ENCODE assay signal across 17 cellular contexts in genomic region chr9:98328770-98329169, GRCh38.
DNase-seq lines count a peak whose midpoint lies in the region; ATAC-seq, FAIRE-seq and TF ChIP-seq lines count a peak whose summit lies in the region.
"Had no signal": no experiment of that assay in that cellular context is flagged by ENCODE, and none has a peak within 500 bp of the region (broad histone marks: within the 10 kb centered on the region; RNA-seq: fewer than 3 reads in every experiment).

No MANE protein-coding gene starts in this region.

- H3K9ac ChIP-seq in K562 (ENCODE audit: insufficient read depth in 1 of 2, low read depth in 2 of 2, low read length in 2 of 2) (no peak overlapping the region), keratinocyte (ENCODE audit: control insufficient read depth, extremely low read depth, insufficient read depth, low read length) (no peak overlapping the region)

- H3K79me2 ChIP-seq in K562 (ENCODE audit: control insufficient read depth, insufficient read depth, low read length): no peaks in the 10 kb centered on the region
- H3K79me2 ChIP-seq in keratinocyte (ENCODE audit: control insufficient read depth, insufficient read depth, low read length): no peaks in the 10 kb centered on the region

- no peak overlapping the region for H3K27ac ChIP-seq in right atrium auricular region
- H3K27ac ChIP-seq in K562 (ENCODE audit: extremely low read depth, low read depth, low read length): no peak overlapping the region
- no peak overlapping the region for H3K27ac ChIP-seq in keratinocyte (ENCODE audit: control insufficient read depth, insufficient read depth, low read length)
- H3K27ac ChIP-seq: C4-2B had no signal

- in situ Hi-C loops in K562 (cut with MboI): no loop called here

- no peaks in the 10 kb centered on the region for H3K4me1 ChIP-seq in right atrium auricular region
- peaks cover 18 to 37% of the 10 kb centered on the region in 2 experiments for H3K4me1 ChIP-seq in K562 (replicated peaks in 1 of 2; ENCODE audit: control insufficient read depth in 2 of 2, insufficient read depth in 2 of 2, low read length in 2 of 2)
- H3K4me1 ChIP-seq in keratinocyte (ENCODE audit: control insufficient read depth, extremely low read depth, insufficient read depth, low read length): peaks cover 29% of the 10 kb centered on the region

- H3K36me3 ChIP-seq in right atrium auricular region (no peaks in the 10 kb centered on the region), K562 (ENCODE audit: control insufficient read depth, insufficient read depth, low read length) (no peaks in the 10 kb centered on the region), keratinocyte (ENCODE audit: control insufficient read depth in 2 of 2, extremely low read depth in 1 of 2, insufficient read depth in 2 of 2, low read length in 2 of 2) (no peaks in the 10 kb centered on the region)

- intact Hi-C loops in Right ventricle myocardium inferior (cut with DNase I) (no loop called here), K562 (cut with micrococcal nuclease) (no loop called here)

- TF ChIP-seq EP300 in K562 (IDR thresholded peaks at IDR 0.05; ENCODE audit: low read length): no peak

- no peak overlapping the region for H3K4me3 ChIP-seq in right atrium auricular region
- H3K4me3 ChIP-seq in K562: no peak overlapping the region
- H3K4me3 ChIP-seq in keratinocyte (ENCODE audit: control insufficient read depth in 2 of 3, extremely low read depth in 1 of 3, insufficient read depth in 2 of 3, low read depth in 1 of 3, low read length in 3 of 3): no peak overlapping the region

- H4K20me1 ChIP-seq in K562 (replicated peaks; ENCODE audit: control insufficient read depth, insufficient read depth, low read length) (no peaks in the 10 kb centered on the region), keratinocyte (ENCODE audit: control insufficient read depth, extremely low read depth, insufficient read depth, low read length) (no peaks in the 10 kb centered on the region)

- no TSS peak for BruUV-seq in K562 (replicated peaks; lab: Mats Ljungman, UMichigan)

- H3K4me2 ChIP-seq in K562 (ENCODE audit: insufficient read depth, low read length): no peak overlapping the region
- peak overlapping the region; percentile 23 for H3K4me2 ChIP-seq in keratinocyte (ENCODE audit: control insufficient read depth, extremely low read depth, insufficient read depth, low read depth, low read length)

- POLR2A ChIA-PET in K562 (lab: Yijun Ruan, JAX): interaction anchor here (1.3 kb wide), 1 partner anchor 10 kb away, joined by 3 read pairs; no protein-coding TSS in a partner anchor

- CTCF ChIA-PET in K562 (lab: Yijun Ruan, JAX; ENCODE audit: low intra/inter-chr PET ratio): no interaction called here

- DNase-seq in right atrium auricular region (ENCODE audit: low spot score) (peak; percentile 13), Right ventricle myocardium inferior (ENCODE audit: missing footprints) (no peak), K562 (ENCODE audit: extremely low read depth in 1 of 4, low spot score in 3 of 4) (no peak), keratinocyte (ENCODE audit: low read depth, low spot score) (no peak)
- DNase-seq: CD4-positive, alpha-beta memory T cell; DMS153; DMS79 treated with DMSO at 0.1 percent for 48 hours; GDM1; HFFc6 had no signal

- no peak for FAIRE-seq in K562 (lab: Jason Lieb, UNC)
- no peak for FAIRE-seq in keratinocyte (lab: Jason Lieb, UNC)
- FAIRE-seq: A204.1, GM12892, HepG2, HTR-8/SVneo had no signal

- H2AFZ ChIP-seq in K562 (ENCODE audit: low read depth, low read length) (no peak overlapping the region), keratinocyte (ENCODE audit: control insufficient read depth, low read length) (no peak overlapping the region)

- WGBS in K562 (ENCODE audit: insufficient coverage, low coverage, missing lambda C conversion rate): 43% methylated on average over 4 of the region's 4 CpGs

- TF ChIP-seq POLR2A in K562 (conservative IDR thresholded peaks at IDR 0.05): no peak

- TF ChIP-seq CTCF in right atrium auricular region (IDR thresholded peaks at IDR 0.05) (no peak), K562 (IDR thresholded peaks at IDR 0.05 in 2 of 3, conservative IDR thresholded peaks at IDR 0.05 in 1 of 3; ENCODE audit: insufficient read depth in 2 of 3, low read depth in 1 of 3, low read length in 3 of 3) (no peak), keratinocyte (optimal IDR thresholded peaks at IDR 0.05 in 1 of 3, IDR thresholded peaks at IDR 0.05 in 1 of 3, conservative IDR thresholded peaks at IDR 0.05 in 1 of 3; ENCODE audit: extremely low read depth in 1 of 3, insufficient read depth in 2 of 3, low read length in 3 of 3) (no peak)

- H3K9me1 ChIP-seq in K562 (ENCODE audit: control insufficient read depth, insufficient read depth, low read length): no peaks in the 10 kb centered on the region
- H3K9me1 ChIP-seq in keratinocyte (ENCODE audit: control insufficient read depth, extremely low read depth, insufficient read depth, low read length): no peaks in the 10 kb centered on the region

- dilution Hi-C loops in keratinocyte (cut with MboI; ENCODE audit: extremely low pct_ligation_motif_present, low sequenced_read_pairs): no loop called here

- ATAC-seq in Right ventricle myocardium inferior (no peak), K562 (no peak), GM18873 (IDR thresholded peaks at IDR 0.05; ENCODE audit: low FRiP score, unreplicated experiment) (no peak), HG02588 (IDR thresholded peaks at IDR 0.05; ENCODE audit: unreplicated experiment) (no peak), GM19395 (IDR thresholded peaks at IDR 0.05; ENCODE audit: unreplicated experiment) (no peak)
- ATAC-seq: HepG2 had no signal

- no peak for TF ChIP-seq RAD21 in K562 (CRISPR knock-in tag; conservative IDR thresholded peaks at IDR 0.05 in 1 of 2, IDR thresholded peaks at IDR 0.05 in 1 of 2)

- H3K27me3 ChIP-seq in right atrium auricular region: no peaks in the 10 kb centered on the region
- no peaks in the 10 kb centered on the region for H3K27me3 ChIP-seq in K562 (ENCODE audit: control insufficient read depth in 2 of 2, insufficient read depth in 2 of 2, low read length in 2 of 2)
- peaks cover 3% of the 10 kb centered on the region for H3K27me3 ChIP-seq in keratinocyte (ENCODE audit: control insufficient read depth, extremely low read depth, insufficient read depth, low read length)

- no peaks in the 10 kb centered on the region for H3K9me3 ChIP-seq in right atrium auricular region
- H3K9me3 ChIP-seq in K562 (replicated peaks; ENCODE audit: control insufficient read depth, insufficient read depth, low read depth, low read length): no peaks in the 10 kb centered on the region
- H3K9me3 ChIP-seq in keratinocyte (ENCODE audit: control insufficient read depth, low read depth, low read length): no peaks in the 10 kb centered on the region

TF ChIP-seq in K562, 482 proteins besides CTCF, POLR2A, EP300 and RAD21:
- TF ChIP-seq RCOR1 (IDR thresholded peaks at IDR 0.05; ENCODE audit: borderline replicate concordance in 1 of 2, low read depth in 2 of 2, low read length in 2 of 2) (peak in 1 of 2 experiments; percentile 59; a peak in 1 of 4 replicates), ADNP (tag; IDR thresholded peaks at IDR 0.05) (peak; percentile 49), BRF2 (IDR thresholded peaks at IDR 0.05; ENCODE audit: borderline replicate concordance, insufficient read depth, insufficient read length) (no peak), SMARCA5 (IDR thresholded peaks at IDR 0.05) (0 out of 2 replicates have a peak, but pooled peaks have one; percentile 32), KDM1A (IDR thresholded peaks at IDR 0.05) (peak; percentile 27 to 59; a peak in 2 of 4 replicates), ZNF143 (CRISPR knock-in tag; IDR thresholded peaks at IDR 0.05) (no peak), AFF1 (IDR thresholded peaks at IDR 0.05; ENCODE audit: low read depth in 1 of 2, partially characterized antibody in 2 of 2) (no peak), RBM25 (IDR thresholded peaks at IDR 0.05; ENCODE audit: low read depth, low read length, severe bottlenecking) (peak; percentile 86), SUPT5H (IDR thresholded peaks at IDR 0.05) (no peak), ESRRA (IDR thresholded peaks at IDR 0.05; ENCODE audit: borderline replicate concordance, low read depth) (peak; percentile 95), HDAC2 (IDR thresholded peaks at IDR 0.05) (peak; percentile 73; the same call in 1 of the 2 replicates), BCOR (IDR thresholded peaks at IDR 0.05) (peak; percentile 85)
